18 cellular contexts compared by ENCODE assay signal in genomic region chr3:163811996-163812395, GRCh38.
DNase-seq lines count a peak whose midpoint lies in the region; ATAC-seq and TF ChIP-seq lines count a peak whose summit lies in the region.
"Had no signal": no experiment of that assay in that cellular context is flagged by ENCODE, and none has a peak within 500 bp of the region (broad histone marks: within the 10 kb centered on the region; RNA-seq: fewer than 3 reads in every experiment).

No MANE protein-coding gene starts in this region.

- no peak overlapping the region for H3K4me3 Mint-ChIP-seq in chondrocyte (ENCODE audit: unreplicated experiment)
- H3K4me3 Mint-ChIP-seq: CD14-positive monocyte; CD4-positive, alpha-beta memory T cell; GM23338 had no signal

- H3K27ac ChIP-seq in SK-N-SH (ENCODE audit: low read depth in 2 of 2, low read length in 1 of 2) (no peak overlapping the region), colonic mucosa (no peak overlapping the region)
- H3K27ac ChIP-seq: BLaER1 had no signal

- H3K36me3 Mint-ChIP-seq in chondrocyte (ENCODE audit: low read depth): peaks cover 3% of the 10 kb centered on the region
- H3K36me3 Mint-ChIP-seq: CD14-positive monocyte; CD4-positive, alpha-beta memory T cell had no signal

- no peak overlapping the region for H3K4me2 ChIP-seq in SK-N-SH
- H3K4me2 ChIP-seq: BLaER1, GM23338 had no signal

- no peaks in the 10 kb centered on the region for H3K27me3 Mint-ChIP-seq in chondrocyte (ENCODE audit: low read depth)
- H3K27me3 Mint-ChIP-seq: CD4-positive, alpha-beta memory T cell had no signal

- 10% methylated on average over 2 of the region's 2 CpGs for WGBS in SK-N-SH (ENCODE audit: low lambda C conversion rate)

- no peak for TF ChIP-seq RAD21 in SK-N-SH (IDR thresholded peaks at IDR 0.05; ENCODE audit: low read length)

- H3K4me1 ChIP-seq in SK-N-SH (ENCODE audit: control insufficient read depth in 1 of 2, insufficient read depth in 2 of 2, low read depth in 1 of 2, low read length in 1 of 2) (no peaks in the 10 kb centered on the region), colonic mucosa (no peaks in the 10 kb centered on the region)

- H3K9me2 ChIP-seq in SK-N-SH: no peaks in the 10 kb centered on the region

- H3K79me2 ChIP-seq in SK-N-SH (ENCODE audit: insufficient read depth): no peaks in the 10 kb centered on the region

- TF ChIP-seq CTCF in SK-N-SH (IDR thresholded peaks at IDR 0.05) (no peak), colonic mucosa (IDR thresholded peaks at IDR 0.05) (no peak), chondrocyte (IDR thresholded peaks at IDR 0.05) (no peak)

- no peak overlapping the region for H3K9ac ChIP-seq in SK-N-SH
- no peak overlapping the region for H3K9ac ChIP-seq in colonic mucosa (ENCODE audit: low read depth in 2 of 2, low read length in 2 of 2)
- H3K9ac ChIP-seq: BLaER1 had no signal

- peaks cover 3% of the 10 kb centered on the region; the same call in 1 of the 2 replicates for H3K9me3 ChIP-seq in SK-N-SH
- no peaks in the 10 kb centered on the region for H3K9me3 ChIP-seq in colonic mucosa
- H3K9me3 ChIP-seq: BLaER1 had no signal

- intact Hi-C loops in colonic mucosa (cut with DNase I): no loop called here

- CTCF ChIA-PET in SK-N-SH (lab: Yijun Ruan, JAX): no interaction called here

- no peak overlapping the region for H3K27ac Mint-ChIP-seq in chondrocyte (ENCODE audit: unreplicated experiment)
- H3K27ac Mint-ChIP-seq: CD14-positive monocyte; CD4-positive, alpha-beta memory T cell; GM23338 had no signal

- no peaks in the 10 kb centered on the region for H3F3A ChIP-seq in SK-N-SH (replicated peaks; ENCODE audit: insufficient read depth)

- no peak for ATAC-seq in SK-N-SH treated with all-trans-retinoic acid at 6 μM for 48 hours
- no peak for ATAC-seq in HG02759 (IDR thresholded peaks at IDR 0.05; ENCODE audit: unreplicated experiment)
- ATAC-seq: GM23338 had no signal

- H3K9me3 Mint-ChIP-seq in chondrocyte (ENCODE audit: low read depth): peaks cover 13% of the 10 kb centered on the region

- no peak for TF ChIP-seq EP300 in SK-N-SH (IDR thresholded peaks at IDR 0.05; ENCODE audit: borderline replicate concordance in 1 of 2, low read depth in 1 of 2, low read length in 1 of 2)

- H4K20me1 ChIP-seq in SK-N-SH (ENCODE audit: insufficient read depth): no peaks in the 10 kb centered on the region
- H4K20me1 ChIP-seq: BLaER1 had no signal

- no peak for DNase-seq in SK-N-SH
- DNase-seq in SK-MEL-5 (ENCODE audit: low read depth, low spot score): peak; percentile 45
- peak; percentile 1 for DNase-seq in left kidney (ENCODE audit: low read depth, low spot score)
- no peak for DNase-seq in colonic mucosa
- no peak for DNase-seq in stimulated activated CD4-positive, alpha-beta T cell treated with anti-CD3 and anti-CD28 coated beads, Interleukin-12 subunit alpha, Interleukin-12 subunit beta, amount 100 ng/mL, for 4 hours
- DNase-seq in chondrocyte (ENCODE audit: low spot score): no peak
- DNase-seq: 8988T; Calu3; CD4-positive, alpha-beta memory T cell; DMS53; DND-41; HCEC 1CT; IMR-90 had no signal

- no peak overlapping the region for H2AFZ ChIP-seq in SK-N-SH (ENCODE audit: low read depth)
- H2AFZ ChIP-seq: GM23338 had no signal

- in situ Hi-C loops in SK-MEL-5 (cut with HindIII; ENCODE audit: low pct_unique_long_range_greater_than_20kb, low sequenced_read_pairs): no loop called here

- H3K36me3 ChIP-seq in SK-N-SH (replicated peaks in 1 of 2; ENCODE audit: control insufficient read depth in 1 of 2, insufficient read depth in 2 of 2, low read length in 1 of 2) (no peaks in the 10 kb centered on the region), colonic mucosa (no peaks in the 10 kb centered on the region)
- H3K36me3 ChIP-seq: BLaER1 had no signal

- H3K4me1 Mint-ChIP-seq in chondrocyte (ENCODE audit: low read depth): peaks cover 3% of the 10 kb centered on the region
- H3K4me1 Mint-ChIP-seq: CD14-positive monocyte; CD4-positive, alpha-beta memory T cell had no signal

- POLR2A ChIA-PET in SK-N-SH (lab: Yijun Ruan, JAX): no interaction called here

- H3K4me3 ChIP-seq in SK-N-SH (ENCODE audit: low read depth in 2 of 2, low read length in 1 of 2) (no peak overlapping the region), colonic mucosa (no peak overlapping the region)
- H3K4me3 ChIP-seq: BLaER1, GM23338 had no signal

- H3K27me3 ChIP-seq in SK-N-SH (ENCODE audit: insufficient read depth) (no peaks in the 10 kb centered on the region), colonic mucosa (no peaks in the 10 kb centered on the region)
- H3K27me3 ChIP-seq: BLaER1 had no signal

TF ChIP-seq in SK-N-SH, 30 proteins besides CTCF, POLR2A, EP300 and RAD21:
- TF ChIP-seq MXI1 (IDR thresholded peaks at IDR 0.05; ENCODE audit: low read depth, low read length): no peak
- TF ChIP-seq GATA2 (CRISPR knock-in tag; IDR thresholded peaks at IDR 0.05): peak; percentile 28; the same call in 1 of the 2 replicates
TF ChIP-seq in SK-N-SH: peak in this region for 1.

TF ChIP-seq in SK-N-SH treated with all-trans-retinoic acid at 6 μM for 48 hours, 23 proteins besides CTCF, POLR2A, EP300 and RAD21 (continues in another document):
- TF ChIP-seq CSRNP3 (CRISPR knock-in tag; IDR thresholded peaks at IDR 0.05) (no peak), PATZ1 (CRISPR knock-in tag; IDR thresholded peaks at IDR 0.05; ENCODE audit: borderline replicate concordance) (no peak), ZC3H10 (CRISPR knock-in tag; IDR thresholded peaks at IDR 0.05) (no peak), BACH2 (CRISPR knock-in tag; IDR thresholded peaks at IDR 0.05; ENCODE audit: borderline replicate concordance) (no peak), CREB5 (CRISPR knock-in tag; IDR thresholded peaks at IDR 0.05; ENCODE audit: low read depth) (no peak), ZNF565 (CRISPR knock-in tag; conservative IDR thresholded peaks at IDR 0.05; ENCODE audit: low read depth) (no peak), PPARA (CRISPR knock-in tag; IDR thresholded peaks at IDR 0.05; ENCODE audit: borderline replicate concordance) (no peak), TSHZ2 (CRISPR knock-in tag; IDR thresholded peaks at IDR 0.05) (no peak), TCF4 (CRISPR knock-in tag; IDR thresholded peaks at IDR 0.05; ENCODE audit: borderline replicate concordance) (no peak)

Comparison
In these comparisons a context has a peak if more than half of its experiments do, and no peak if none do; other contexts are left out.
1. DNase-seq: peak in SK-MEL-5 (single experiment) and left kidney (single experiment); none in SK-N-SH (single experiment), colonic mucosa (single experiment), stimulated activated CD4-positive, alpha-beta T cell treated with anti-CD3 and anti-CD28 coated beads, Interleukin-12 subunit alpha, Interleukin-12 subunit beta, amount 100 ng/mL, for 4 hours (single experiment) and chondrocyte (single experiment).